ENCODE assay signal across 9 cellular contexts in the genomic region with DNA sequence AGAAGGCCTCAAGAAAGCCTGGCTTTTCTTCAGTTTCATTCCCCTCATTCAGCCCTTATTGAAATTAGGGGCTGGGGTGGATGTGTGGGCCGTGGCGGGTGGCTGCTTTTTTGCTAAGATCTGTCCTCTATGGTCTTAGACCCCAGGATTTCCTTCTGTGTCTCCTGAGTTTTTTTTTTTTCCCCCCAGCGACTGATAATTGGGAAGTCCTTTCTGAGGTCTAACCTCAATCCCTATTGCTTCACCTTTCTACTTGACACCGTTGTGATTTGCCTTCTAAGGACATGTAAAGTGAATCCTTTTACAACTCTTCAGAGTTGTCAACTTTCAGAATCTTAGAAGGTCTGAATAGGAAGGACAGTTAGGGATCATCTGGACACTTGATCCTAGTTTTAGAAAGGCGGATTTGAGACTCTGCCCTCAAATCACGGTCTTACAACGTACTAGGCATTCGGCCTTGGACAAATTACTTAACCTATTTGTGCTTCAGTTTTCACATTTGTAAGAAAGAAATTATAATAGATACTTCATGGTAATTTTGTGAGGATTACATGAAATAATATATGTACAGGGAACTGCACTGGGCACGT. TPM values are rescaled to one million over a fixed set of nuclear protein-coding genes. Genes with fewer than 3 reads are reported as not detected.
A peak's percentile ranks its signal among the peaks of the same experiment; 100 is the strongest.
DNase-seq lines count a peak whose midpoint lies in the region; ATAC-seq and TF ChIP-seq lines count a peak whose summit lies in the region.
"Had no signal": no experiment of that assay in that cellular context is flagged by ENCODE, and none has a peak within 500 bp of the region (broad histone marks: within the 10 kb centered on the region; RNA-seq: fewer than 3 reads in every experiment).

No MANE protein-coding gene starts in this region.

- peak overlapping the region; percentile 83 for H4K91ac ChIP-seq in IMR-90 (ENCODE audit: insufficient read depth, low read depth, low read length)

- peak overlapping the region; percentile 78 for H3K14ac ChIP-seq in IMR-90 (replicated peaks; ENCODE audit: low read depth, low read length)

- H3K27me3 ChIP-seq in IMR-90 (ENCODE audit: control insufficient read depth, insufficient read depth, low read length) (no peaks in the 10 kb centered on the region), ectodermal cell (ENCODE audit: control insufficient read depth, insufficient read depth, low read length, poor library complexity, severe bottlenecking) (no peaks in the 10 kb centered on the region)

- H3K27ac ChIP-seq in IMR-90 (ENCODE audit: insufficient read depth, low read length): peak overlapping the region; percentile 76
- H3K27ac ChIP-seq in ectodermal cell (ENCODE audit: insufficient read depth, low read depth, low read length, poor library complexity, severe bottlenecking): peak overlapping the region; percentile 93

- H4K20me1 ChIP-seq in IMR-90 (ENCODE audit: insufficient read depth, low read length): no peaks in the 10 kb centered on the region

- POLR2A ChIA-PET in IMR-90 (lab: Charles Lee; ENCODE audit: unreplicated experiment): interaction anchor here (1.2 kb wide), 1 partner anchor 73 kb away, joined by 4 read pairs; no protein-coding TSS in a partner anchor

- H3K9me3 ChIP-seq in IMR-90 (ENCODE audit: control insufficient read depth, insufficient read depth, low read length) (no peaks in the 10 kb centered on the region), ectodermal cell (ENCODE audit: control insufficient read depth, low read length) (no peaks in the 10 kb centered on the region)

- peak overlapping the region; percentile 71 for H3K23ac ChIP-seq in IMR-90 (ENCODE audit: low read depth, low read length)

- no TSS peak for BruUV-seq in IMR-90 (replicated peaks; lab: Mats Ljungman, UMichigan)

- peaks cover 0 to 24% of the 10 kb centered on the region in 2 experiments; a peak in 2 of 4 replicates for H3K79me1 ChIP-seq in IMR-90 (ENCODE audit: low read depth in 1 of 2, low read length in 2 of 2)

- DNase-seq in AG09309 (ENCODE audit: low read depth) (no peak), IMR-90 (no peak), nephron progenitor cell (no peak), sciatic nerve (ENCODE audit: low spot score) (no peak), LoVo (ENCODE audit: low spot score) (no peak)
- no peak for DNase-seq in stimulated activated effector memory CD8-positive, alpha-beta T cell treated with anti-CD3 and anti-CD28 coated beads, Interleukin-12 subunit alpha, Interleukin-12 subunit beta, amount 100 ng/mL, for 72 hours (ENCODE audit: low spot score in 2 of 2)

- peak overlapping the region; percentile 75 for H3K4ac ChIP-seq in IMR-90 (ENCODE audit: low read depth, low read length)

- H2AFZ ChIP-seq in IMR-90 (replicated peaks; ENCODE audit: low read length, poor library complexity): peak overlapping the region; percentile 88

- peak overlapping the region; percentile 73 for H3K4me2 ChIP-seq in IMR-90 (ENCODE audit: low read depth, low read length)

- H2BK120ac ChIP-seq in IMR-90 (ENCODE audit: low read depth, low read length): peak overlapping the region; percentile 89

- no peak for TF ChIP-seq POLR2A in IMR-90 (IDR thresholded peaks at IDR 0.05; ENCODE audit: low read depth, low read length)

- H3K9me3 Mint-ChIP-seq in nephron progenitor cell: no peaks in the 10 kb centered on the region
- H3K9me3 Mint-ChIP-seq in stimulated activated effector memory CD8-positive, alpha-beta T cell treated with anti-CD3 and anti-CD28 coated beads, Interleukin-12 subunit alpha, Interleukin-12 subunit beta, amount 100 ng/mL, for 72 hours: no peaks in the 10 kb centered on the region
- H3K9me3 Mint-ChIP-seq: activated naive CD4-positive, alpha-beta T cell treated with anti-CD3 and anti-CD28 coated beads, Interleukin-2, amount 50 U/mL, for 72 hours had no signal

- intact Hi-C loops in IMR-90 (cut with micrococcal nuclease): loop anchor here (1.0 to 2.0 kb wide), 6 partner anchors 21 to 354 kb away; partner anchors contain the start of genes CBX5 and HNRNPA1
- intact Hi-C loops in sciatic nerve (cut with DNase I): loop anchor here (5.0 kb wide), 1 partner anchor 138 kb away; no protein-coding TSS in a partner anchor

- CTCF ChIA-PET in IMR-90 (lab: Yijun Ruan, JAX): interaction anchor here (0.9 to 2.2 kb wide), 7 partner anchors 9 to 143 kb away, joined by 3 to 5 read pairs (median 4); partner anchors contain the start of gene COPZ1

- H3K36me3 Mint-ChIP-seq in nephron progenitor cell (ENCODE audit: low read depth): no peaks in the 10 kb centered on the region
- no peaks in the 10 kb centered on the region for H3K36me3 Mint-ChIP-seq in stimulated activated effector memory CD8-positive, alpha-beta T cell treated with anti-CD3 and anti-CD28 coated beads, Interleukin-12 subunit alpha, Interleukin-12 subunit beta, amount 100 ng/mL, for 72 hours
- H3K36me3 Mint-ChIP-seq: activated naive CD4-positive, alpha-beta T cell treated with anti-CD3 and anti-CD28 coated beads, Interleukin-2, amount 50 U/mL, for 72 hours had no signal

- H2BK15ac ChIP-seq in IMR-90 (ENCODE audit: low read depth, low read length): peak overlapping the region; percentile 90; the same call in 2 of the 3 replicates

- H2BK20ac ChIP-seq in IMR-90 (ENCODE audit: low read depth, low read length): peak overlapping the region; percentile 85

- peaks cover 8% of the 10 kb centered on the region for H3K27me3 Mint-ChIP-seq in nephron progenitor cell (ENCODE audit: low read depth, poor library complexity)

- 0 out of 2 replicates have a peak, but pooled peaks cover 15% of the 10 kb centered on the region for H3K9me1 ChIP-seq in IMR-90 (ENCODE audit: insufficient read depth, low read length)

- TF ChIP-seq RAD21 in IMR-90 (IDR thresholded peaks at IDR 0.05; ENCODE audit: low read length): no peak

- no peaks in the 10 kb centered on the region for H3K36me3 ChIP-seq in IMR-90 (ENCODE audit: control insufficient read depth, insufficient read depth, low read length)
- H3K36me3 ChIP-seq in ectodermal cell (ENCODE audit: control insufficient read depth, insufficient read depth, low read length): no peaks in the 10 kb centered on the region

- in situ Hi-C loops in IMR-90 (cut with MboI; ENCODE audit: low sequenced_read_pairs): loop anchor here (5.0 kb wide), 2 partner anchors 68 to 138 kb away; no protein-coding TSS in a partner anchor

- H2BK5ac ChIP-seq in IMR-90 (ENCODE audit: low read depth, low read length, poor library complexity, severe bottlenecking): peak overlapping the region; percentile 78

- no CpG with 5 or more reads among the region's 9 CpGs for WGBS in IMR-90 (ENCODE audit: extremely low coverage in 2 of 2, insufficient read length in 1 of 2), 2 experiments
- WGBS in ectodermal cell, 2 experiments: 61 to 68% methylated on average over 9 of the region's 9 CpGs

- no peak for ATAC-seq in IMR-90 (ENCODE audit: low read depth)
- no peak for ATAC-seq in HG03432 (IDR thresholded peaks at IDR 0.05; ENCODE audit: unreplicated experiment)
- ATAC-seq in stimulated activated effector memory CD8-positive, alpha-beta T cell treated with anti-CD3 and anti-CD28 coated beads, Interleukin-12 subunit alpha, Interleukin-12 subunit beta, amount 100 ng/mL, for 72 hours: no peak
- ATAC-seq in sciatic nerve: no peak

- H3K4me3 ChIP-seq in AG09309 (ENCODE audit: control insufficient read depth, low read depth, low read length) (peak overlapping the region; percentile 78), IMR-90 (ENCODE audit: insufficient read depth, low read depth, low read length) (peak overlapping the region; percentile 47), ectodermal cell (ENCODE audit: insufficient read depth, low read depth, low read length) (peak overlapping the region; percentile 17)

- H3K4me1 Mint-ChIP-seq in nephron progenitor cell: peaks cover 5% of the 10 kb centered on the region
- peaks cover 34% of the 10 kb centered on the region for H3K4me1 Mint-ChIP-seq in stimulated activated effector memory CD8-positive, alpha-beta T cell treated with anti-CD3 and anti-CD28 coated beads, Interleukin-12 subunit alpha, Interleukin-12 subunit beta, amount 100 ng/mL, for 72 hours

- peak overlapping the region; percentile 67 for H3K9ac ChIP-seq in IMR-90 (ENCODE audit: low read depth, low read length)

- peak overlapping the region; percentile 89 for H2AK9ac ChIP-seq in IMR-90 (replicated peaks; ENCODE audit: low read depth, low read length, poor library complexity)

- H4K8ac ChIP-seq in IMR-90 (ENCODE audit: low read depth in 2 of 2, low read length in 2 of 2): peak overlapping the region; percentile 23 to 85

- peaks cover 16% of the 10 kb centered on the region for H3K4me1 ChIP-seq in IMR-90 (ENCODE audit: control insufficient read depth, insufficient read depth, low read length)
- peaks cover 55% of the 10 kb centered on the region for H3K4me1 ChIP-seq in ectodermal cell (ENCODE audit: control insufficient read depth, insufficient read depth, low read length)

- peak overlapping the region; percentile 56 for H3K18ac ChIP-seq in IMR-90 (ENCODE audit: low read depth, low read length)

- TF ChIP-seq CTCF in AG09309 (IDR thresholded peaks at IDR 0.05; ENCODE audit: control insufficient read depth, insufficient read depth, low read depth, low read length, missing control alignments): no peak
- no peak for TF ChIP-seq CTCF in IMR-90 (conservative IDR thresholded peaks at IDR 0.05; ENCODE audit: low read depth, low read length)
- TF ChIP-seq CTCF in nephron progenitor cell (IDR thresholded peaks at IDR 0.05): no peak

- dilution Hi-C loops in IMR-90 (cut with HindIII; ENCODE audit: low sequenced_read_pairs, unreplicated experiment): no loop called here

- peak overlapping the region; percentile 90 for H3K56ac ChIP-seq in IMR-90 (ENCODE audit: extremely low read depth, insufficient read depth, low read length)

- H3K4me3 Mint-ChIP-seq in nephron progenitor cell: peak overlapping the region; percentile 9
- H3K4me3 Mint-ChIP-seq in stimulated activated effector memory CD8-positive, alpha-beta T cell treated with anti-CD3 and anti-CD28 coated beads, Interleukin-12 subunit alpha, Interleukin-12 subunit beta, amount 100 ng/mL, for 72 hours: no peak overlapping the region

- peak overlapping the region; percentile 92 for H3K27ac Mint-ChIP-seq in nephron progenitor cell
- no peak overlapping the region for H3K27ac Mint-ChIP-seq in stimulated activated effector memory CD8-positive, alpha-beta T cell treated with anti-CD3 and anti-CD28 coated beads, Interleukin-12 subunit alpha, Interleukin-12 subunit beta, amount 100 ng/mL, for 72 hours

- H4K5ac ChIP-seq in IMR-90 (ENCODE audit: low read depth, low read length): peak overlapping the region; percentile 42

- peak overlapping the region; percentile 80 for H2AK5ac ChIP-seq in IMR-90 (ENCODE audit: low read depth, low read length)

RNA-seq across cellular contexts. Expression of gene GPR84, which starts 4.4 kb away (rescaled TPM):
- total RNA-seq in IMR-90 (2012; rRNA removed) (not detected in 2 replicates), sciatic nerve (0.53 TPM)
- not detected in 2 replicates for polyA plus RNA-seq in IMR-90 (2012; rRNA removed)
- polyA plus RNA-seq in IMR-90 (2012; cell fraction: cytosol; rRNA removed): 0.02 TPM in 1 of 2 replicates, not detected in the other
- 0.19 and 0.36 TPM in 2 replicates for polyA plus RNA-seq in IMR-90 (2012; cell fraction: nucleus; rRNA removed; ENCODE audit: low replicate concordance)
- polyA plus RNA-seq in ectodermal cell (2013, experiment 1 of 4): 0.26 TPM
- polyA plus RNA-seq in ectodermal cell (2013, experiment 2 of 4): 0.12 TPM
- polyA plus RNA-seq in ectodermal cell (2013, experiment 3 of 4): not detected
- polyA plus RNA-seq in ectodermal cell (2013, experiment 4 of 4): 0.20 TPM

RNA-seq across cellular contexts. Expression of gene ZNF385A, which starts 24.7 kb away (rescaled TPM):
- total RNA-seq in IMR-90 (2012; rRNA removed) (0.28 and 0.36 TPM in 2 replicates), sciatic nerve (12.0 TPM)
- polyA plus RNA-seq in IMR-90 (2012; rRNA removed): 2.5 and 2.9 TPM in 2 replicates
- polyA plus RNA-seq in IMR-90 (2012; cell fraction: cytosol; rRNA removed): 3.1 and 5.4 TPM in 2 replicates
- 3.7 and 8.0 TPM in 2 replicates for polyA plus RNA-seq in IMR-90 (2012; cell fraction: nucleus; rRNA removed; ENCODE audit: low replicate concordance)
- polyA plus RNA-seq in ectodermal cell (2013, experiment 1 of 4): 59.3 TPM
- polyA plus RNA-seq in ectodermal cell (2013, experiment 2 of 4): 54.5 TPM
- 48.9 TPM for polyA plus RNA-seq in ectodermal cell (2013, experiment 3 of 4)
- polyA plus RNA-seq in ectodermal cell (2013, experiment 4 of 4): 46.6 TPM

RNA-seq across cellular contexts. Expression of gene COPZ1, which starts 34.9 kb away (rescaled TPM):
- 262 and 382 TPM in 2 replicates for total RNA-seq in IMR-90 (2012; rRNA removed)
- 157 and 187 TPM in 2 replicates for polyA plus RNA-seq in IMR-90 (2012; rRNA removed)
- polyA plus RNA-seq in IMR-90 (2012; cell fraction: cytosol; rRNA removed): 73.8 and 80.0 TPM in 2 replicates
- 22.8 and 109 TPM in 2 replicates for polyA plus RNA-seq in IMR-90 (2012; cell fraction: nucleus; rRNA removed; ENCODE audit: low replicate concordance)
- polyA plus RNA-seq in ectodermal cell (2013, experiment 1 of 4): 186 TPM
- polyA plus RNA-seq in ectodermal cell (2013, experiment 2 of 4): 199 TPM
- 131 TPM for polyA plus RNA-seq in ectodermal cell (2013, experiment 3 of 4)
- polyA plus RNA-seq in ectodermal cell (2013, experiment 4 of 4): 163 TPM
- total RNA-seq in sciatic nerve: 72.5 TPM

RNA-seq across cellular contexts. Expression of gene NFE2, which starts 59.0 kb away (rescaled TPM):
- total RNA-seq in IMR-90 (2012; rRNA removed) (0.18 and 0.28 TPM in 2 replicates), sciatic nerve (7.7 TPM)
- 0.17 and 0.32 TPM in 2 replicates for polyA plus RNA-seq in IMR-90 (2012; rRNA removed)
- polyA plus RNA-seq in IMR-90 (2012; cell fraction: cytosol; rRNA removed): 0.39 and 0.62 TPM in 2 replicates
- 0.17 and 0.46 TPM in 2 replicates for polyA plus RNA-seq in IMR-90 (2012; cell fraction: nucleus; rRNA removed; ENCODE audit: low replicate concordance)
- 5.7 TPM for polyA plus RNA-seq in ectodermal cell (2013, experiment 1 of 4)
- polyA plus RNA-seq in ectodermal cell (2013, experiment 2 of 4): 5.6 TPM
- polyA plus RNA-seq in ectodermal cell (2013, experiment 3 of 4): 3.6 TPM
- polyA plus RNA-seq in ectodermal cell (2013, experiment 4 of 4): 4.4 TPM

RNA-seq across cellular contexts. Expression of gene ITGA5, which starts 59.2 kb away (rescaled TPM):
- total RNA-seq in IMR-90 (2012; rRNA removed) (144 and 159 TPM in 2 replicates), sciatic nerve (82.3 TPM)
- 254 and 259 TPM in 2 replicates for polyA plus RNA-seq in IMR-90 (2012; rRNA removed)
- 136 and 185 TPM in 2 replicates for polyA plus RNA-seq in IMR-90 (2012; cell fraction: cytosol; rRNA removed)
- 196 and 225 TPM in 2 replicates for polyA plus RNA-seq in IMR-90 (2012; cell fraction: nucleus; rRNA removed; ENCODE audit: low replicate concordance)
- 93.8 TPM for polyA plus RNA-seq in ectodermal cell (2013, experiment 1 of 4)
- polyA plus RNA-seq in ectodermal cell (2013, experiment 2 of 4): 102 TPM
- 70.6 TPM for polyA plus RNA-seq in ectodermal cell (2013, experiment 3 of 4)
- polyA plus RNA-seq in ectodermal cell (2013, experiment 4 of 4): 73.7 TPM

Comparison
In these comparisons a context has a peak if more than half of its experiments do, and no peak if none do; other contexts are left out.
1. H3K4me3 ChIP-seq: peak in every context shown above with its lines; median percentile 78 in AG09309; 47 in IMR-90; 17 in ectodermal cell.